7 cellular contexts compared by ENCODE assay signal in the genomic region with DNA sequence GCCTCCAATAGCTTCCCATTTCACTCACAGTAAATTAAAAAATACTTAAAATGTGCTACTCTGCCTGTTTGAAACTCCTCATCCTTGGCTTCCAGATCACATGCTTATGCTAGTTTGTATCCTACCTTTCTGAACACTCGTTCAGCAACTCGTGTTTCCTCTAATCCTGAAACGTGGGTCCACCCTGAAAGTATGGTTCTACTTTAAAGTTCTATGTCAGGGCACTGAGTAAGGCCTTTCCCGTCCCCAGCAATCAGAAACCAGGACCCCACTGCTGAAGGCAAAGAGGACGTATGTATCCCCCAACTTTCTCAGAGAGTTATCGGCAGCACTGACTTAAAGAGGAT. TPM values are rescaled to one million over a fixed set of nuclear protein-coding genes. Genes with fewer than 3 reads are reported as not detected.
A peak's percentile ranks its signal among the peaks of the same experiment; 100 is the strongest.
DNase-seq lines count a peak whose midpoint lies in the region; TF ChIP-seq lines count a peak whose summit lies in the region.

No MANE protein-coding gene starts in this region.

- WGBS in GM23248 (ENCODE audit: low coverage in 1 of 2, low lambda C conversion rate in 2 of 2, missing lambda C conversion rate in 2 of 2), 2 experiments: 1 to 3% methylated on average over 6 of the region's 6 CpGs

- peaks cover 40% of the 10 kb centered on the region for H3K79me2 ChIP-seq in GM23248 (ENCODE audit: insufficient read depth)

- H4K20me1 ChIP-seq in GM23248 (ENCODE audit: insufficient read depth): no peaks in the 10 kb centered on the region

- no peaks in the 10 kb centered on the region for H3K27me3 ChIP-seq in GM23248 (replicated peaks; ENCODE audit: insufficient read depth)
- H3K27me3 ChIP-seq in Peyer's patch: no peaks in the 10 kb centered on the region
- H3K27me3 ChIP-seq in neutrophil: peaks cover 35% of the 10 kb centered on the region

- TF ChIP-seq POLR2A in Peyer's patch (IDR thresholded peaks at IDR 0.05): no peak

- H3F3A ChIP-seq in GM23248 (ENCODE audit: insufficient read depth): no peaks in the 10 kb centered on the region; the same call in 1 of the 2 replicates

- H3K4me2 ChIP-seq in GM23248 (ENCODE audit: unreplicated experiment): peak overlapping the region; percentile 99

- H2AFZ ChIP-seq in GM23248: peak overlapping the region; percentile 93

- H3K9me2 ChIP-seq in GM23248 (ENCODE audit: insufficient read depth): no peaks in the 10 kb centered on the region

- TF ChIP-seq CTCF in Peyer's patch (IDR thresholded peaks at IDR 0.05) (no peak), epithelial cell of proximal tubule (conservative IDR thresholded peaks at IDR 0.05; ENCODE audit: low read depth, low read length) (no peak), neutrophil (IDR thresholded peaks at IDR 0.05) (no peak)

- H3K36me3 ChIP-seq in GM23248 (ENCODE audit: low read depth) (peaks cover 7% of the 10 kb centered on the region; the same call in 1 of the 2 replicates), Peyer's patch (peaks cover 0 to 5% (median 0%) of the 10 kb centered on the region in 3 donors), neutrophil (peaks cover 4% of the 10 kb centered on the region)

- H3K4me1 ChIP-seq in GM23248 (ENCODE audit: insufficient read depth): peaks cover 37% of the 10 kb centered on the region
- H3K4me1 ChIP-seq in Peyer's patch: peaks cover 0 to 9% (median 0%) of the 10 kb centered on the region in 4 donors
- H3K4me1 ChIP-seq in neutrophil (ENCODE audit: control insufficient read depth in 1 of 2, insufficient read depth in 1 of 2, low read depth in 1 of 2, low read length in 1 of 2): peaks cover 16 to 17% of the 10 kb centered on the region in 2 experiments

- H3K27ac ChIP-seq in GM23248 (peak overlapping the region; percentile 90), Peyer's patch (peak overlapping the region; percentile 69 to 84 (median 72)), neutrophil (no peak overlapping the region)

- no peaks in the 10 kb centered on the region for H3K9me3 ChIP-seq in GM23248 (ENCODE audit: low read depth)
- no peaks in the 10 kb centered on the region for H3K9me3 ChIP-seq in Peyer's patch
- H3K9me3 ChIP-seq in neutrophil: no peaks in the 10 kb centered on the region

- in situ Hi-C loops in GM23248 (cut with MboI): no loop called here

- H3K9ac ChIP-seq in GM23248: peak overlapping the region; percentile 88

- DNase-seq in GM23248 (peak; percentile 42), Peyer's patch (no peak), epithelial cell of proximal tubule (ENCODE audit: low read depth) (no peak), MV-4-11 (lab: John Stamatoyannopoulos, UW) (no peak), GDM1 (lab: John Stamatoyannopoulos, UW) (no peak)
- DNase-seq in stimulated activated CD8-positive, alpha-beta memory T cell treated with anti-CD3 and anti-CD28 coated beads, Interleukin-4, amount 100 ng/mL, for 48 hours: no peak

- H3K4me3 ChIP-seq in GM23248 (peak overlapping the region; percentile 98), Peyer's patch (peak overlapping the region; percentile 64 to 90 (median 86)), epithelial cell of proximal tubule (ENCODE audit: low read depth, low read length) (peak overlapping the region; percentile 94), neutrophil (ENCODE audit: low read depth in 1 of 2, low read length in 1 of 2) (peak overlapping the region; percentile 73 to 79)

RNA-seq across cellular contexts. Expression of a gene that starts 0.4 kb away (rescaled TPM):
- 52.0 and 65.3 TPM in 2 replicates for total RNA-seq in GM23248 (2014; rRNA removed; shearing (Covaris generic))
- polyA plus RNA-seq in GM23248 (2016; fragmentation: Nextera tagmentation; extraction: Ambion mirVana): 81.9 and 83.5 TPM in 2 replicates
- total RNA-seq in Peyer's patch (10 to 100 TPM in 2 of 4 donors, 1 to 10 TPM in 2; 9.1 to 18.2 (median 11.1) TPM), epithelial cell of proximal tubule (32.9 and 53.5 TPM in 2 replicates)

RNA-seq across cellular contexts. Expression of a gene that starts 13.6 kb away (rescaled TPM):
- total RNA-seq in GM23248 (2014; rRNA removed; shearing (Covaris generic)): 1.4 and 2.7 TPM in 2 replicates
- polyA plus RNA-seq in GM23248 (2016; fragmentation: Nextera tagmentation; extraction: Ambion mirVana): 0.91 and 0.94 TPM in 2 replicates
- total RNA-seq in Peyer's patch: 1 to 10 TPM in 1 of 4 donors, under 1 TPM in 1, not detected in 2; 0.80 to 1.5 TPM
- total RNA-seq in epithelial cell of proximal tubule: 0.51 and 0.69 TPM in 2 replicates
